ENCODE assay signal across 27 cellular contexts in the genomic region with DNA sequence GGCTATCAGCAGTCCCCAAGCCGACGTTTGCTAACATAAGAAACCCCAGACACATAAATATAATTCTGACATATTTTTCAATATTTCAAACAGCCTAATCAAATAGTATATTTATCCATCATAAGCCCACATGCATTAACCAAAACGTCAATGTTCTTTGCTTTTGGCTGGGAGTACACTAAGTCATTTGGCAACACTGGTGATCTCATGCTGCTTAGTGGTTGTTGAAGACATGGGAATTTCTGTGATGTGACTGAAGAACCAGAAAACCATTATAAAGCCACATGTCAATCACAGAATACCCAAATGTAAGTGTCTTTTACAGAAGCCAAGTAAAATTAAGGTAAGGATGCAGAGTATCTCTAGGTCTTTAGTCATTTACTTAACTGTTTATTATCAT.
"Had no signal": no experiment of that assay in that cellular context is flagged by ENCODE, and none has a peak within 500 bp of the region (broad histone marks: within the 10 kb centered on the region; RNA-seq: fewer than 3 reads in every experiment).

No MANE protein-coding gene starts in this region.

- H3K4me3 ChIP-seq: left lung, lower lobe of right lung, pancreas, prostate gland, smooth muscle cell, tibial nerve, upper lobe of left lung, vagina had no signal

- DNase-seq: hippocampal formation; kidney; left colon; left lung; lower lobe of right lung; mammary epithelial cell; mesenchymal stem cell; naive thymus-derived CD8-positive, alpha-beta T cell; nucleus accumbens; pancreas; posterior cingulate gyrus; retina; right cardiac atrium; stimulated activated CD4-positive, alpha-beta T cell treated with anti-CD3 and anti-CD28 coated beads, Interleukin-1b, Interleukin-23, amount 100 ng/mL, for 48 hours; stimulated activated CD4-positive, alpha-beta T cell treated with anti-CD3 and anti-CD28 coated beads, Interleukin-2, amount 100 ng/mL, for 48 hours; stimulated activated CD4-positive, alpha-beta T cell treated with anti-CD3 and anti-CD28 coated beads, Interleukin-4, amount 100 ng/mL, for 4 hours; stimulated activated CD8-positive, alpha-beta memory T cell treated with anti-CD3 and anti-CD28 coated beads, Interleukin-4, amount 100 ng/mL, for 48 hours; stimulated activated naive CD4-positive, alpha-beta T cell treated with Interleukin-2 at 50 U/mL for 16 hours; stimulated activated naive CD8-positive, alpha-beta T cell treated with anti-CD3 and anti-CD28 coated beads, Interleukin-15, amount 100 ng/mL, for 72 hours; substantia nigra; upper lobe of left lung had no signal

- ATAC-seq: left colon; left lung; lower lobe of right lung; naive thymus-derived CD8-positive, alpha-beta T cell; pancreas; right cardiac atrium; sciatic nerve; stimulated activated memory B cell treated with anti-CD40 and anti-IgM and Interleukin-4, amounts not matched to agents 10 μg/mL and 1 μg/mL and 100 μg/mL, for 72 hours; stimulated activated naive CD8-positive, alpha-beta T cell treated with anti-CD3 and anti-CD28 coated beads, Interleukin-15, amount 100 ng/mL, for 72 hours had no signal
